In the genomic region with DNA sequence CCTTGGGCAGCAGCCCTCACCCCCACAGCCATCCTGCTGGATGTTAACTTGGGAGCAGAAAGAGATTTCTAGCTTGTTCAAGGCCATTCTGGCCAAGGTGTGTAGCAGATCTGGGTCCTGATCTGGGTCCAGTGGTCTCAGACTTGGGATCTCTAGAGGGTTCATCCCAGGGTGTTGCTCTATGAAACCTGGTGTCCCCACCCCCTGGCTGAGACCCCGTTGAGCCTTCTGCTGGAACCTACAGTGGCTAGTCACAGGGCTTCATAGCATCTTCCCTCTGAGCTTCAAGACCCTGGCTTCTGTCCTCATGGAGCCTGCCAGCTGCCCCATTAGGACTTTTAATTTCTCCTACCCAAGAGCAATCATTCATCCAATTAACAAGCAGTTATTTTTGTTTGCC, we compare ENCODE assay signal across 18 cellular contexts.
DNase-seq lines count a peak whose midpoint lies in the region; ATAC-seq and TF ChIP-seq lines count a peak whose summit lies in the region.
"Had no signal": no experiment of that assay in that cellular context is flagged by ENCODE, and none has a peak within 500 bp of the region (broad histone marks: within the 10 kb centered on the region; RNA-seq: fewer than 3 reads in every experiment).

No MANE protein-coding gene starts in this region.

- H3K36me3 ChIP-seq in body of pancreas (replicated peaks in 1 of 2; ENCODE audit: insufficient read depth in 1 of 2, low read depth in 2 of 2): no peaks in the 10 kb centered on the region
- H3K36me3 ChIP-seq: BLaER1 treated with 17β-estradiol and CSF1 and Interleukin-3, amounts not matched to agents 10 nM and 100 nM had no signal

- no peak for ATAC-seq in GM19324 (IDR thresholded peaks at IDR 0.05; ENCODE audit: low FRiP score, unreplicated experiment)
- ATAC-seq in body of pancreas: no peak
- ATAC-seq: A549; CD8-positive, alpha-beta T cell; GM12878 had no signal

- DNase-seq in DMS 273 (lab: John Stamatoyannopoulos, UW; ENCODE audit: unreplicated experiment): peak; percentile 51
- no peak for DNase-seq in DMS 273 treated with DMSO at 0.1 percent for 48 hours (lab: John Stamatoyannopoulos, UW)
- DNase-seq in NCI-H69 (lab: John Stamatoyannopoulos, UW): peak; percentile 8
- DNase-seq in coronary artery (ENCODE audit: low spot score): peak; percentile 50
- DNase-seq in islet precursor cell: peak; percentile 22
- DNase-seq in body of pancreas: no peak
- DNase-seq: AML-193; Caco-2; Calu3; CD4-positive, alpha-beta T cell; CD8-positive, alpha-beta T cell; GDM1 had no signal

- TF ChIP-seq CTCF in coronary artery (IDR thresholded peaks at IDR 0.05) (no peak), body of pancreas (IDR thresholded peaks at IDR 0.05) (no peak)

- intact Hi-C loops in body of pancreas (cut with DNase I): no loop called here

- WGBS in body of pancreas, 2 donors: 31 to 60% methylated on average over 1 of the region's 1 CpG

- no peaks in the 10 kb centered on the region for H3K9me3 ChIP-seq in body of pancreas
- H3K9me3 ChIP-seq: A549; BLaER1 treated with 17β-estradiol and CSF1 and Interleukin-3, amounts not matched to agents 10 nM and 100 nM; Caco-2 had no signal

- H3K27ac ChIP-seq in coronary artery (no peak overlapping the region), body of pancreas (no peak overlapping the region)
- H3K27ac ChIP-seq: 22Rv1; A549; BLaER1 treated with 17β-estradiol and CSF1 and Interleukin-3, amounts not matched to agents 10 nM and 100 nM; C4-2B had no signal

- H3K4me1 ChIP-seq in body of pancreas: no peaks in the 10 kb centered on the region
- H3K4me1 ChIP-seq: A549, Caco-2 had no signal

- H3K4me3 ChIP-seq in coronary artery (no peak overlapping the region), body of pancreas (no peak overlapping the region)
- H3K4me3 ChIP-seq: A549; BLaER1 treated with 17β-estradiol and CSF1 and Interleukin-3, amounts not matched to agents 10 nM and 100 nM; GM12878 had no signal

- no peaks in the 10 kb centered on the region for H3K27me3 ChIP-seq in body of pancreas
- H3K27me3 ChIP-seq: BLaER1 treated with 17β-estradiol and CSF1 and Interleukin-3, amounts not matched to agents 10 nM and 100 nM had no signal

- TF ChIP-seq POLR2A in body of pancreas (IDR thresholded peaks at IDR 0.05): no peak

Comparison
In these comparisons a context has a peak if more than half of its experiments do, and no peak if none do; other contexts are left out.
1. DNase-seq: peak in DMS 273 (single experiment), NCI-H69 (single experiment), coronary artery (single experiment) and islet precursor cell (single experiment); none in DMS 273 treated with DMSO at 0.1 percent for 48 hours (single experiment) and body of pancreas (0 of 4).